Comparison of ENCODE assay signal across 22 cellular contexts in the genomic region with DNA sequence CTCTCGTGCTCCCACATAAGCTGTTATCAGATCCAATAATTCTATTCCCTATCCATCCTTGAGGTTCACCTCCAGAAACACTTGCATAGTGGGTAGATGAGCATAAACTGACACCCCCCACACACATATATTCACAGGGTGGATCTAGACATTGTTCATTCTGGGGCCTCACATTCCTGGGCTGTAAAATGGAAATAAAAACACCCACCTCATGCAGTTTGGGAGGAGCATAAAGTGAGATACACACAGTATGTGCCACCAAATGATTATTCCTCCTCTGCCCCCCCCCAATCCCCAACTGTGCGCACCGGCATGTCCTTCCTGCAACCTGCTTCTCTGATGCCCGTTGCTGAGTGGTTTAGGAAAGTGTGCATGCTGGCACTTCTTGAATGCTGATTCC.
"Had no signal": no experiment of that assay in that cellular context is flagged by ENCODE, and none has a peak within 500 bp of the region (broad histone marks: within the 10 kb centered on the region; RNA-seq: fewer than 3 reads in every experiment).

No MANE protein-coding gene starts in this region.

- H3K27ac ChIP-seq: lower lobe of right lung, testis, vagina had no signal

- FAIRE-seq: bronchial epithelial cell, endometrium had no signal

- ATAC-seq: left lobe of liver, lower lobe of right lung, sciatic nerve had no signal

- H3K27me3 ChIP-seq: testis, vagina had no signal

- H3K4me3 ChIP-seq: lower lobe of right lung, smooth muscle cell, testis, vagina had no signal

- H3K4me2 ChIP-seq: smooth muscle cell had no signal

- H3K9me3 ChIP-seq: lower lobe of right lung, testis, vagina had no signal

- H3K4me1 ChIP-seq: lower lobe of right lung, testis had no signal

- DNase-seq: activated naive CD4-positive, alpha-beta T cell; activated naive CD8-positive, alpha-beta T cell treated with anti-CD3 and anti-CD28 coated beads, Interleukin-2, amount 10 ng/mL, durations not matched to agents 7 days and 5 days; activated T-cell treated with anti-CD3 and anti-CD28 coated beads, Interleukin-2, amount 50 U/mL, for 1 hour; amygdala; cerebellar nuclear complex; erythroblast; foreskin fibroblast; immature natural killer cell; lower lobe of right lung; naive B cell; stimulated activated CD4-positive, alpha-beta T cell treated with anti-CD3 and anti-CD28 coated beads, Interleukin-2, amount 100 ng/mL, for 48 hours; stimulated activated CD8-positive, alpha-beta memory T cell treated with anti-CD3 and anti-CD28 coated beads, Interleukin-4, amount 100 ng/mL, for 48 hours; stimulated activated naive CD4-positive, alpha-beta T cell; T1000; testis; trophoblast cell had no signal
